Comparison of ENCODE assay signal across 23 cellular contexts in genomic region chr4:162265802-162266201, GRCh38.
"Had no signal": no experiment of that assay in that cellular context is flagged by ENCODE, and none has a peak within 500 bp of the region (broad histone marks: within the 10 kb centered on the region; RNA-seq: fewer than 3 reads in every experiment).

No MANE protein-coding gene starts in this region.

- H3K27me3 Mint-ChIP-seq: naive thymus-derived CD4-positive, alpha-beta T cell; stimulated activated naive B cell treated with anti-CD40 and anti-IgM and Interleukin-4, amounts not matched to agents 10 μg/mL and 1 μg/mL and 100 μg/mL, for 72 hours; stimulated activated naive CD8-positive, alpha-beta T cell treated with anti-CD3 and anti-CD28 coated beads, Interleukin-15, amount 100 ng/mL, for 72 hours had no signal

- H3K4me3 ChIP-seq: dorsolateral prefrontal cortex, esophagus muscularis mucosa, gastrocnemius medialis, lung, psoas muscle, sigmoid colon, skin epidermis, testis, tibial nerve, upper lobe of right lung, vagina had no signal

- H3K4me3 Mint-ChIP-seq: naive thymus-derived CD4-positive, alpha-beta T cell; nephron progenitor cell; stimulated activated naive B cell treated with anti-CD40 and anti-IgM and Interleukin-4, amounts not matched to agents 10 μg/mL and 1 μg/mL and 100 μg/mL, for 72 hours; stimulated activated naive CD8-positive, alpha-beta T cell treated with anti-CD3 and anti-CD28 coated beads, Interleukin-15, amount 100 ng/mL, for 72 hours had no signal

- ATAC-seq: gastrocnemius medialis; left ventricle myocardium superior; naive thymus-derived CD4-positive, alpha-beta T cell; psoas muscle; stimulated activated naive B cell treated with anti-CD40 and anti-IgM and Interleukin-4, amounts not matched to agents 10 μg/mL and 1 μg/mL and 100 μg/mL, for 72 hours; stimulated activated naive CD8-positive, alpha-beta T cell treated with anti-CD3 and anti-CD28 coated beads, Interleukin-15, amount 100 ng/mL, for 72 hours; upper lobe of right lung had no signal

- H3K27ac ChIP-seq: dorsolateral prefrontal cortex, esophagus muscularis mucosa, gastrocnemius medialis, parathyroid adenoma, psoas muscle, sigmoid colon, skin epidermis, testis, tibial nerve, upper lobe of right lung, vagina had no signal

- H3K4me1 ChIP-seq: esophagus muscularis mucosa, gastrocnemius medialis, parathyroid adenoma, psoas muscle, sigmoid colon, testis, tibial nerve, upper lobe of right lung, vagina had no signal

- H3K36me3 ChIP-seq: esophagus muscularis mucosa, gastrocnemius medialis, sigmoid colon, tibial nerve, upper lobe of right lung, vagina had no signal

- H3K9me3 ChIP-seq: testis had no signal

- H3K9ac ChIP-seq: parathyroid adenoma had no signal

- H3K27me3 ChIP-seq: esophagus muscularis mucosa, gastrocnemius medialis, sigmoid colon, testis, tibial nerve, upper lobe of right lung, vagina had no signal

- H2AFZ ChIP-seq: parathyroid adenoma had no signal

- DNase-seq: cortex of kidney; dorsolateral prefrontal cortex; effector CD8-positive, alpha-beta T cell; gastrocnemius medialis; glutamatergic neuron; islet precursor cell; left ventricle myocardium superior; naive thymus-derived CD4-positive, alpha-beta T cell; nephron progenitor cell; psoas muscle; sigmoid colon; stimulated activated CD4-positive, alpha-beta T cell treated with anti-CD3 and anti-CD28 coated beads, Interleukin-2, amount 100 ng/mL, for 24 hours; stimulated activated CD4-positive, alpha-beta T cell treated with anti-CD3 and anti-CD28 coated beads, Interleukin-4, amount 100 ng/mL, for 4 hours; stimulated activated naive B cell treated with anti-CD40 and anti-IgM and Interleukin-4, amounts not matched to agents 10 μg/mL and 1 μg/mL and 100 μg/mL, for 72 hours; stimulated activated naive CD8-positive, alpha-beta T cell treated with anti-CD3 and anti-CD28 coated beads, Interleukin-15, amount 100 ng/mL, for 72 hours; testis; upper lobe of right lung had no signal

- H3K4me1 Mint-ChIP-seq: naive thymus-derived CD4-positive, alpha-beta T cell; nephron progenitor cell; stimulated activated naive B cell treated with anti-CD40 and anti-IgM and Interleukin-4, amounts not matched to agents 10 μg/mL and 1 μg/mL and 100 μg/mL, for 72 hours; stimulated activated naive CD8-positive, alpha-beta T cell treated with anti-CD3 and anti-CD28 coated beads, Interleukin-15, amount 100 ng/mL, for 72 hours had no signal

- H3K36me3 Mint-ChIP-seq: naive thymus-derived CD4-positive, alpha-beta T cell; stimulated activated naive B cell treated with anti-CD40 and anti-IgM and Interleukin-4, amounts not matched to agents 10 μg/mL and 1 μg/mL and 100 μg/mL, for 72 hours had no signal

- H3K27ac Mint-ChIP-seq: naive thymus-derived CD4-positive, alpha-beta T cell; nephron progenitor cell; stimulated activated naive B cell treated with anti-CD40 and anti-IgM and Interleukin-4, amounts not matched to agents 10 μg/mL and 1 μg/mL and 100 μg/mL, for 72 hours had no signal
